9 cellular contexts compared by ENCODE assay signal in the genomic region with DNA sequence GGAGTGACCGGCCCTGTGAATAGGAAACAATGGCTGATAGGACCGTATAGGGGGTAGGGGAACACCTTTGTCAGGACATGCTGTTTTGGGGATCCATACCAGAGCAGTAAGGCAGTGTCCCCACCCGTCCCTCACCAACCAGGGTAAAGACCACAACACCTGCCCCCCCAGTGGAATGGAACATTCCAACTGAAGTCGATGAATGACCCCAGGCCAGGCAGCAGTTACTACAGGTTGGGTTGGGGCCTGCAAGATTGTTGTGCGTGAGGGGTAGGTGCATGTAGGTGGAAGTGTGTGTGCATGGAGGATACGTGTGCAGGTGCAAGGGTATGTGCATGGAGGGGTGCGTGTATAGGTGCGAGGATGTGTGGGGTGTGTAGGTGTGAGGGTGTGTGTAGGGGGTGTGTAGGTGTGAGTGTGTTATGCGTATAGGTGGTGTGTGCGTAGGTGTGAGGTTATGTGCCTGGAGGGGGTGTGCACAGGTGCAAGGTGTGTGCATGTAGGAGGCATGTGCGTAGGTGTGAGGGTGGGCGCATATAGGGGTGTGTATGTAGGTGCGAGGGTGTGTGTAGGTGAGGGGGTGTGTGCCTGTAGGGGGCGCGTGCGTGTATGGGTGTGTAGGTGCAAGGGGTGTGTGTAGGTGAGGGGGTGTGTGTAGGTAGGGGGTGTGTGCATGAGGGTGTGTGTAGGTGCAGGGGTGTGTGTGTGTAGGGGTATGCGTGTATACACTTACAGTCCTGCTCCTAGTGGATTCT. TPM values are rescaled to one million over a fixed set of nuclear protein-coding genes. Genes with fewer than 3 reads are reported as not detected.
DNase-seq lines count a peak whose midpoint lies in the region; ATAC-seq and TF ChIP-seq lines count a peak whose summit lies in the region.
"Had no signal": no experiment of that assay in that cellular context is flagged by ENCODE, and none has a peak within 500 bp of the region (broad histone marks: within the 10 kb centered on the region; RNA-seq: fewer than 3 reads in every experiment).

No MANE protein-coding gene starts in this region.

- peak overlapping the region; percentile 68 to 90 (median 86) for H3K27ac ChIP-seq in Peyer's patch
- peak overlapping the region; percentile 89 for H3K27ac ChIP-seq in effector memory CD4-positive, alpha-beta T cell (ENCODE audit: insufficient read depth, low read length, poor library complexity, severe bottlenecking)

- ATAC-seq in GM21515 (IDR thresholded peaks at IDR 0.05; ENCODE audit: unreplicated experiment) (no peak), esophagus mucosa (no peak)

- H3K9me3 ChIP-seq in Peyer's patch: no peaks in the 10 kb centered on the region
- H3K9me3 ChIP-seq in effector memory CD4-positive, alpha-beta T cell (ENCODE audit: control insufficient read depth, low read length): no peaks in the 10 kb centered on the region
- H3K9me3 ChIP-seq: psoas muscle had no signal

- H3K36me3 ChIP-seq in Peyer's patch: no peaks in the 10 kb centered on the region
- H3K36me3 ChIP-seq in effector memory CD4-positive, alpha-beta T cell (ENCODE audit: control insufficient read depth, insufficient read depth, low read length): no peaks in the 10 kb centered on the region

- TF ChIP-seq POLR2A in Peyer's patch (IDR thresholded peaks at IDR 0.05): no peak

- H3K27me3 ChIP-seq in Peyer's patch: no peaks in the 10 kb centered on the region
- H3K27me3 ChIP-seq in effector memory CD4-positive, alpha-beta T cell (replicated peaks; ENCODE audit: control insufficient read depth, insufficient read depth, low read length, poor library complexity, severe bottlenecking): no peaks in the 10 kb centered on the region

- TF ChIP-seq CTCF in GM10248 (IDR thresholded peaks at IDR 0.05; ENCODE audit: control extremely low read depth, extremely low read depth, low read depth, missing control alignments) (peak; percentile 9), Peyer's patch (IDR thresholded peaks at IDR 0.05) (no peak), retinal pigment epithelial cell (conservative IDR thresholded peaks at IDR 0.05; ENCODE audit: low read depth, low read length) (no peak)

- DNase-seq in GM10248 (ENCODE audit: extremely low spot score): no peak
- peak in 1 of 3 donors; percentile 49 for DNase-seq in Peyer's patch
- DNase-seq in effector memory CD4-positive, alpha-beta T cell: no peak
- no peak for DNase-seq in retinal pigment epithelial cell (ENCODE audit: low read depth)
- DNase-seq in NCI-H2171 treated with DMSO at 0.1 percent for 48 hours (lab: John Stamatoyannopoulos, UW): no peak
- no peak for DNase-seq in OCI-M2 (lab: John Stamatoyannopoulos, UW; ENCODE audit: unreplicated experiment)
- DNase-seq: psoas muscle had no signal

- H3K4me1 ChIP-seq in Peyer's patch: peaks cover 0 to 55% (median 16%) of the 10 kb centered on the region in 4 donors
- H3K4me1 ChIP-seq in effector memory CD4-positive, alpha-beta T cell (ENCODE audit: control insufficient read depth, insufficient read depth, low read length, poor library complexity, severe bottlenecking): peaks cover 19% of the 10 kb centered on the region

- CTCF ChIA-PET in GM10248 (lab: Yijun Ruan, JAX): interaction anchor here (1.8 to 2.1 kb wide), 2 partner anchors 10 to 37 kb away, joined by 4 to 9 read pairs; no protein-coding TSS in a partner anchor

- POLR2A ChIA-PET in GM10248 (lab: Yijun Ruan, JAX): interaction anchor here (0.8 kb wide), 1 partner anchor 13 kb away, joined by 3 read pairs; no protein-coding TSS in a partner anchor

- H3K4me3 ChIP-seq in Peyer's patch (peak overlapping the region in 2 of 4 donors; percentile 54 to 74), retinal pigment epithelial cell (ENCODE audit: low read length) (peak overlapping the region; percentile 80)
- H3K4me3 ChIP-seq in effector memory CD4-positive, alpha-beta T cell (ENCODE audit: insufficient read depth, low read depth, low read length, poor library complexity, severe bottlenecking): no peak overlapping the region

RNA-seq across cellular contexts. Expression of a gene that starts 32.9 kb away (rescaled TPM):
- total RNA-seq in Peyer's patch (10 to 100 TPM; 27.5 to 68.1 (median 61.4) TPM), esophagus mucosa (20.2 TPM)
